Comparison of ENCODE assay signal across 13 cellular contexts in the genomic region with DNA sequence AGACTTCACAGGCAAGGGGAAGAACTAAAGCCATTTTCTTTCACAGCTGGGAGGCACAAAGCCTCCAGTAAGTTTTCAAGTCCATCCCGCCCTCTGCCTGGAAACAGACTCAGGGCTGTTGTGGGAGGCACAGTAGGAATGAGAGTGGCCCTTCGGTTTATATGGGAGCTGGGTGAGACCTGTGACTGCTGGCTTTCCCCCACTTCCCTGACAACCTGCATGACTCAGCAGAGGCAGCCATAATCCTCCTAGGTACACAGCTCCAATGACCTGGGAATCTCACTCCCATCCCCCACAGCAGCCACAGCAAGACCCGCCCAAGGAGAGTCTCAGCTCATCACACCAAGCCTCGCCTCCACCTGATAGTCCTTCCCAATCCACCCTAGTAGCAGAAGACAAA. TPM values are rescaled to one million over a fixed set of nuclear protein-coding genes. Genes with fewer than 3 reads are reported as not detected.
DNase-seq lines count a peak whose midpoint lies in the region; ATAC-seq, FAIRE-seq and TF ChIP-seq lines count a peak whose summit lies in the region.
"Had no signal": no experiment of that assay in that cellular context is flagged by ENCODE, and none has a peak within 500 bp of the region (broad histone marks: within the 10 kb centered on the region; RNA-seq: fewer than 3 reads in every experiment).

No MANE protein-coding gene starts in this region.

- no peaks in the 10 kb centered on the region for H3K79me2 ChIP-seq in HepG2 (ENCODE audit: insufficient read depth, low read length)
- no peaks in the 10 kb centered on the region for H3K79me2 ChIP-seq in PC-9 (ENCODE audit: low read depth)

- POLR2A ChIA-PET in HepG2 (lab: Yijun Ruan, JAX) (interaction anchor here (1.5 to 2.5 kb wide), 2 partner anchors 9 to 12 kb away, joined by 4 to 19 read pairs; partner anchors contain the start of gene TMEM45B), PC-9 (lab: Charles Lee; ENCODE audit: unreplicated experiment) (interaction anchor here (0.6 to 0.7 kb wide), 3 partner anchors 25 to 342 kb away, joined by 3 to 9 read pairs (median 6); no protein-coding TSS in a partner anchor)

- H3K4me1 ChIP-seq in HepG2 (ENCODE audit: insufficient read depth, low read length) (peaks cover 52% of the 10 kb centered on the region), right lobe of liver (no peaks in the 10 kb centered on the region), PC-9 (replicated peaks; ENCODE audit: insufficient read depth) (peaks cover 20% of the 10 kb centered on the region)

- H2AFZ ChIP-seq in HepG2 (ENCODE audit: low read length) (peak overlapping the region; percentile 27), PC-9 (peak overlapping the region; percentile 66; the same call in 1 of the 2 replicates)

- H3F3A ChIP-seq in PC-9 (ENCODE audit: insufficient read depth, low read depth): no peaks in the 10 kb centered on the region

- TF ChIP-seq POLR2A in HepG2 (IDR thresholded peaks at IDR 0.05; ENCODE audit: insufficient read depth in 1 of 2, low read depth in 2 of 2, low read length in 2 of 2) (no peak), right lobe of liver (IDR thresholded peaks at IDR 0.05) (no peak)

- peaks cover 11% of the 10 kb centered on the region; the same call in 1 of the 2 replicates for H3K9me3 ChIP-seq in HepG2 (ENCODE audit: low read length)
- no peaks in the 10 kb centered on the region for H3K9me3 ChIP-seq in right lobe of liver
- H3K9me3 ChIP-seq in PC-9 (ENCODE audit: insufficient read depth, low read depth): peaks cover 8% of the 10 kb centered on the region; the same call in 1 of the 2 replicates

- TF ChIP-seq CTCF in HepG2 (CRISPR knock-in tag; IDR thresholded peaks at IDR 0.05): no peak
- TF ChIP-seq CTCF in right lobe of liver (IDR thresholded peaks at IDR 0.05): no peak
- TF ChIP-seq CTCF in PC-9 (conservative IDR thresholded peaks at IDR 0.05): no peak

- ATAC-seq in HepG2 (peak; percentile 34; the same call in 1 of the 3 replicates), right lobe of liver (no peak), esophagus mucosa (peak; percentile 76)

- TF ChIP-seq RAD21 in HepG2 (CRISPR knock-in tag; IDR thresholded peaks at IDR 0.05): no peak

- intact Hi-C loops in HepG2 (cut with micrococcal nuclease; ENCODE audit: unreplicated experiment) (no loop called here), right lobe of liver (cut with DNase I) (no loop called here), PC-9 (cut with micrococcal nuclease; ENCODE audit: unreplicated experiment) (no loop called here)

- BruUV-seq in HepG2 (replicated peaks; lab: Mats Ljungman, UMichigan): no TSS peak
- BruUV-seq in PC-9 (replicated peaks; lab: Mats Ljungman, UMichigan): no TSS peak

- no peak overlapping the region for H3K27ac ChIP-seq in HepG2 (ENCODE audit: extremely low read length, insufficient read depth, low read length)
- no peak overlapping the region for H3K27ac ChIP-seq in right lobe of liver
- H3K27ac ChIP-seq in PC-9: peak overlapping the region; percentile 74

- H3K9me2 ChIP-seq in PC-9 (ENCODE audit: insufficient read depth): no peaks in the 10 kb centered on the region

- DNase-seq in HepG2 (ENCODE audit: low spot score) (no peak), right lobe of liver (no peak), PC-9 (peak; percentile 38 to 53), GM19239 (ENCODE audit: insufficient read length, low spot score) (no peak), GDM1 (lab: John Stamatoyannopoulos, UW) (no peak), NCI-H446 (lab: John Stamatoyannopoulos, UW) (no peak)
- DNase-seq: activated CD4-positive, alpha-beta T cell treated with anti-CD3 and anti-CD28 coated beads, Interleukin-2, amount 50 U/mL, for 4 hours; head of caudate nucleus; posterior cingulate gyrus; T-helper 9 cell had no signal

- no peak overlapping the region for H3K4me3 ChIP-seq in HepG2 (replicated peaks in 1 of 3; ENCODE audit: insufficient read depth in 1 of 3, low read depth in 2 of 3, low read length in 3 of 3)
- no peak overlapping the region for H3K4me3 ChIP-seq in right lobe of liver
- no peak overlapping the region for H3K4me3 ChIP-seq in PC-9

- H3K4me2 ChIP-seq in HepG2 (ENCODE audit: low read depth, low read length): no peak overlapping the region
- peak overlapping the region; percentile 32 for H3K4me2 ChIP-seq in PC-9

- WGBS in HepG2 (ENCODE audit: low lambda C conversion rate): 88% methylated on average over 1 of the region's 4 CpGs
- WGBS in right lobe of liver (ENCODE audit: insufficient coverage, low coverage, low lambda C conversion rate, missing lambda C conversion rate): 86% methylated on average over 3 of the region's 4 CpGs

- in situ Hi-C loops in HepG2 (cut with HindIII; ENCODE audit: extremely low pct_ligation_motif_present, low pct_unique_long_range_greater_than_20kb): no loop called here

- H3K9ac ChIP-seq in HepG2 (ENCODE audit: insufficient read depth, low read depth, low read length): no peak overlapping the region

- H4K20me1 ChIP-seq in HepG2 (ENCODE audit: insufficient read depth, low read length) (no peaks in the 10 kb centered on the region), PC-9 (ENCODE audit: insufficient read depth) (no peaks in the 10 kb centered on the region)

- TF ChIP-seq EP300 in HepG2 (IDR thresholded peaks at IDR 0.05; ENCODE audit: low read depth in 2 of 2, low read length in 2 of 2): no peak
- no peak for TF ChIP-seq EP300 in HepG2 (CRISPR knock-in tag; IDR thresholded peaks at IDR 0.05; ENCODE audit: borderline replicate concordance)

- no peaks in the 10 kb centered on the region for H3K27me3 ChIP-seq in HepG2 (ENCODE audit: control insufficient read depth in 1 of 2, insufficient read depth in 2 of 2, low read length in 2 of 2)
- H3K27me3 ChIP-seq in right lobe of liver: no peaks in the 10 kb centered on the region
- no peaks in the 10 kb centered on the region for H3K27me3 ChIP-seq in PC-9 (ENCODE audit: insufficient read depth, low read depth)

- H3K36me3 ChIP-seq in HepG2 (replicated peaks in 1 of 2; ENCODE audit: control insufficient read depth in 1 of 2, insufficient read depth in 2 of 2, low read length in 2 of 2) (no peaks in the 10 kb centered on the region), right lobe of liver (no peaks in the 10 kb centered on the region), PC-9 (ENCODE audit: low read depth) (no peaks in the 10 kb centered on the region)

- CTCF ChIA-PET in HepG2 (lab: Yijun Ruan, JAX; ENCODE audit: low intra/inter-chr PET ratio, low total read pairs): no interaction called here
- CTCF ChIA-PET in PC-9 (lab: Charles Lee): no interaction called here

- FAIRE-seq in HepG2 (lab: Jason Lieb, UNC) (no peak), GM19239 (lab: Jason Lieb, UNC) (no peak)
- FAIRE-seq: endothelial cell of umbilical vein had no signal

TF ChIP-seq in HepG2, 621 proteins besides CTCF, POLR2A, EP300 and RAD21 (continues in another document):
- TF ChIP-seq ZNF180 (CRISPR knock-in tag; IDR thresholded peaks at IDR 0.05; ENCODE audit: borderline replicate concordance, low read depth): no peak
- TF ChIP-seq ZNF772 (CRISPR knock-in tag; IDR thresholded peaks at IDR 0.05): no peak
- TF ChIP-seq ZNF674 (CRISPR knock-in tag; IDR thresholded peaks at IDR 0.05; ENCODE audit: low read depth): no peak
- no peak for TF ChIP-seq ZNF572 (CRISPR knock-in tag; IDR thresholded peaks at IDR 0.05)
- peak; percentile 59 for TF ChIP-seq FOSL2 (CRISPR knock-in tag; IDR thresholded peaks at IDR 0.05)
- no peak for TF ChIP-seq ZNF24 (IDR thresholded peaks at IDR 0.05)
- TF ChIP-seq GPN1 (CRISPR knock-in tag; IDR thresholded peaks at IDR 0.05; ENCODE audit: borderline replicate concordance): no peak

RNA-seq across cellular contexts. Expression of gene TMEM45B, which starts 12.1 kb away (rescaled TPM):
- total RNA-seq in HepG2 (2016; rRNA removed; fragmentation: Illumina TruSeq; extraction: Trizol): 17.3 and 29.1 TPM in 2 replicates
- total RNA-seq in HepG2 (2016; cell fraction: cytosol; rRNA removed; fragmentation: Illumina TruSeq; extraction: Trizol; ENCODE audit: low read depth): 4.8 and 5.2 TPM in 2 replicates
- total RNA-seq in HepG2 (2016; cell fraction: insoluble cytoplasmic fraction; rRNA removed; fragmentation: Illumina TruSeq; extraction: Trizol): 17.2 and 31.3 TPM in 2 replicates
- 8.3 and 11.1 TPM in 2 replicates for total RNA-seq in HepG2 (2016; cell fraction: membrane; rRNA removed; fragmentation: Illumina TruSeq; extraction: Trizol)
- 26.2 and 28.6 TPM in 2 replicates for total RNA-seq in HepG2 (2016; cell fraction: nucleus; rRNA removed; fragmentation: Illumina TruSeq; extraction: Trizol)
- polyA plus RNA-seq in HepG2 (2011; rRNA removed): 181 and 248 TPM in 2 replicates
- polyA plus RNA-seq in HepG2 (2011; cell fraction: cytosol; rRNA removed): 203 and 223 TPM in 2 replicates
- 104 and 141 TPM in 2 replicates for polyA plus RNA-seq in HepG2 (2011; cell fraction: nucleus; rRNA removed)
- 166 and 200 TPM in 2 replicates for polyA plus RNA-seq in HepG2 (2012)
- 5.1 and 7.6 TPM in 2 replicates for polyA plus RNA-seq in HepG2 (2016; cell fraction: cytosol; fragmentation: Illumina TruSeq; extraction: Trizol; ENCODE audit: low read depth)
- polyA plus RNA-seq in HepG2 (2016; cell fraction: insoluble cytoplasmic fraction; fragmentation: Illumina TruSeq; extraction: Trizol; ENCODE audit: low read depth): 13.8 and 13.9 TPM in 2 replicates
- 7.9 and 8.9 TPM in 2 replicates for polyA plus RNA-seq in HepG2 (2016; cell fraction: membrane; fragmentation: Illumina TruSeq; extraction: Trizol; ENCODE audit: low read depth)
- 45.8 and 46.5 TPM in 2 replicates for polyA plus RNA-seq in HepG2 (2016; cell fraction: nucleus; fragmentation: Illumina TruSeq; extraction: Trizol; ENCODE audit: insufficient read depth, low read depth)
- polyA minus RNA-seq in HepG2 (2011; rRNA and poly(A)+ RNA removed; ENCODE audit: low replicate concordance): 18.8 and 244 TPM in 2 replicates
- polyA minus RNA-seq in HepG2 (2011; cell fraction: cytosol; rRNA and poly(A)+ RNA removed): 39.7 and 62.5 TPM in 2 replicates
- polyA minus RNA-seq in HepG2 (2011; cell fraction: nucleus; rRNA and poly(A)+ RNA removed): 45.2 and 49.5 TPM in 2 replicates
- 100 to 1,000 TPM in 1 of 6 experiments, 10 to 100 TPM in 4, 1 to 10 TPM in 1; 10.0 to 126 (median 18.6) TPM for total RNA-seq in right lobe of liver
- total RNA-seq in PC-9 (2021): 11.4 and 13.3 TPM in 2 replicates
- 106 TPM for total RNA-seq in esophagus mucosa
- total RNA-seq: endothelial cell of umbilical vein, LHCN-M2 had no signal

Comparison
In these comparisons a context has a peak if more than half of its experiments do, and no peak if none do; other contexts are left out.
1. ATAC-seq: peak in HepG2 (single experiment) and esophagus mucosa (single experiment); none in right lobe of liver (0 of 4).
2. DNase-seq: peak in PC-9 (2 of 2); none in HepG2 (single experiment), right lobe of liver (0 of 3), GM19239 (single experiment), GDM1 (single experiment) and NCI-H446 (0 of 2).